In genomic region chr10:47049906-47050305, GRCh38 we compare ENCODE assay signal across 19 cellular contexts.
A peak's percentile ranks its signal among the peaks of the same experiment; 100 is the strongest.
DNase-seq lines count a peak whose midpoint lies in the region; ATAC-seq and TF ChIP-seq lines count a peak whose summit lies in the region.
"Had no signal": no experiment of that assay in that cellular context is flagged by ENCODE, and none has a peak within 500 bp of the region (broad histone marks: within the 10 kb centered on the region; RNA-seq: fewer than 3 reads in every experiment).

No MANE protein-coding gene starts in this region.

- no peak for ATAC-seq in HG03159 (IDR thresholded peaks at IDR 0.05; ENCODE audit: unreplicated experiment)
- ATAC-seq in PC-3: no peak

- no peak overlapping the region for H3K9ac ChIP-seq in PC-3 (ENCODE audit: low read length)
- H3K9ac ChIP-seq: GM23248 had no signal

- no peak overlapping the region for H3K4me3 Mint-ChIP-seq in activated T-cell treated with anti-CD3 and anti-CD28 coated beads, Interleukin-2, amount 50 U/mL, for 24 hours
- no peak overlapping the region for H3K4me3 Mint-ChIP-seq in progenitor cell of endocrine pancreas (ENCODE audit: low read depth)
- H3K4me3 Mint-ChIP-seq: B cell had no signal

- H3K4me3 ChIP-seq in coronary artery: no peak overlapping the region
- H3K4me3 ChIP-seq in tibial nerve: no peak overlapping the region
- H3K4me3 ChIP-seq in PC-3 (ENCODE audit: low read length): no peak overlapping the region
- H3K4me3 ChIP-seq: GM23248 had no signal

- no peak overlapping the region for H3K4me2 ChIP-seq in PC-3 (ENCODE audit: low read length)

- H3K27me3 ChIP-seq in tibial nerve: no peaks in the 10 kb centered on the region
- no peaks in the 10 kb centered on the region for H3K27me3 ChIP-seq in PC-3 (ENCODE audit: low read length)

- H3K4me1 ChIP-seq in tibial nerve (peaks cover 0 to 20% (median 0%) of the 10 kb centered on the region in 4 donors), PC-3 (ENCODE audit: insufficient read depth, low read length) (no peaks in the 10 kb centered on the region)

- no peak overlapping the region for H2AFZ ChIP-seq in PC-3 (ENCODE audit: low read length)
- H2AFZ ChIP-seq: GM23248 had no signal

- peak; percentile 15 for DNase-seq in activated T-cell treated with anti-CD3 and anti-CD28 coated beads, Interleukin-2, amount 50 U/mL, for 24 hours
- DNase-seq in activated T-cell treated with anti-CD3 and anti-CD28 coated beads for 4 hours (no peak), coronary artery (ENCODE audit: low spot score) (peak; percentile 57), progenitor cell of endocrine pancreas (ENCODE audit: low spot score, unreplicated experiment) (peak; percentile 6), tibial nerve (ENCODE audit: low spot score in 2 of 2) (no peak), PC-3 (no peak), KBM-7 (no peak)
- DNase-seq: 8988T, COR-L47, DMS 273 treated with DMSO at 0.1 percent for 48 hours, GM23248, HCEC 1CT, NCI-H1105 treated with DMSO at 0.1 percent for 48 hours, NCI-H1694, NCI-H2081 treated with DMSO at 0.1 percent for 48 hours, NCI-H446 treated with DMSO at 0.1 percent for 48 hours, SHP77 had no signal

- WGBS in tibial nerve, 2 donors: 56 to 69% methylated on average over 6 of the region's 6 CpGs

- H3K79me2 ChIP-seq in PC-3 (ENCODE audit: low read length): no peaks in the 10 kb centered on the region

- H3K9me2 ChIP-seq in PC-3 (replicated peaks; ENCODE audit: low read length): no peaks in the 10 kb centered on the region

- POLR2A ChIA-PET in PC-3 (lab: Charles Lee; ENCODE audit: unreplicated experiment): no interaction called here

- TF ChIP-seq EP300 in tibial nerve (IDR thresholded peaks at IDR 0.05): no peak

- H3K9me3 Mint-ChIP-seq in activated T-cell treated with anti-CD3 and anti-CD28 coated beads, Interleukin-2, amount 50 U/mL, for 24 hours: no peaks in the 10 kb centered on the region
- no peaks in the 10 kb centered on the region for H3K9me3 Mint-ChIP-seq in progenitor cell of endocrine pancreas (ENCODE audit: low read depth)

- H3K9me3 ChIP-seq in tibial nerve (no peaks in the 10 kb centered on the region), PC-3 (ENCODE audit: low read length) (no peaks in the 10 kb centered on the region)

- no peak overlapping the region for H3K27ac Mint-ChIP-seq in activated T-cell treated with anti-CD3 and anti-CD28 coated beads, Interleukin-2, amount 50 U/mL, for 24 hours
- H3K27ac Mint-ChIP-seq in progenitor cell of endocrine pancreas: no peak overlapping the region
- H3K27ac Mint-ChIP-seq: B cell had no signal

- peaks cover 16% of the 10 kb centered on the region for H3K4me1 Mint-ChIP-seq in activated T-cell treated with anti-CD3 and anti-CD28 coated beads, Interleukin-2, amount 50 U/mL, for 24 hours (ENCODE audit: low read depth)
- no peaks in the 10 kb centered on the region for H3K4me1 Mint-ChIP-seq in progenitor cell of endocrine pancreas (ENCODE audit: low read depth)
- H3K4me1 Mint-ChIP-seq: B cell had no signal

- H3K27ac ChIP-seq in coronary artery: no peak overlapping the region
- peak overlapping the region in 3 of 4 donors; percentile 15 to 56 (median 39) for H3K27ac ChIP-seq in tibial nerve
- H3K27ac ChIP-seq in PC-3 (ENCODE audit: low read length): no peak overlapping the region
- H3K27ac ChIP-seq: GM23248 had no signal

- intact Hi-C loops in PC-3 (cut with micrococcal nuclease): no loop called here

- no TSS peak for BruUV-seq in PC-3 (replicated peaks; lab: Mats Ljungman, UMichigan)

- H3F3A ChIP-seq in PC-3 (ENCODE audit: low read length, unreplicated experiment): no peaks in the 10 kb centered on the region

- no peaks in the 10 kb centered on the region for H4K20me1 ChIP-seq in PC-3 (ENCODE audit: low read length)

- H3K36me3 ChIP-seq in tibial nerve (no peaks in the 10 kb centered on the region), PC-3 (ENCODE audit: low read depth, low read length) (no peaks in the 10 kb centered on the region)

- no peaks in the 10 kb centered on the region for H3K27me3 Mint-ChIP-seq in activated T-cell treated with anti-CD3 and anti-CD28 coated beads, Interleukin-2, amount 50 U/mL, for 24 hours
- H3K27me3 Mint-ChIP-seq in progenitor cell of endocrine pancreas: peaks cover 20% of the 10 kb centered on the region

- no peaks in the 10 kb centered on the region for H3K36me3 Mint-ChIP-seq in activated T-cell treated with anti-CD3 and anti-CD28 coated beads, Interleukin-2, amount 50 U/mL, for 24 hours (ENCODE audit: low read depth)
- no peaks in the 10 kb centered on the region for H3K36me3 Mint-ChIP-seq in progenitor cell of endocrine pancreas (ENCODE audit: insufficient read depth)

- TF ChIP-seq CTCF in coronary artery (IDR thresholded peaks at IDR 0.05) (no peak), progenitor cell of endocrine pancreas (IDR thresholded peaks at IDR 0.05; ENCODE audit: unreplicated experiment) (no peak), tibial nerve (IDR thresholded peaks at IDR 0.05) (no peak), PC-3 (conservative IDR thresholded peaks at IDR 0.05; ENCODE audit: low read depth, low read length) (no peak)

- in situ Hi-C loops in KBM-7 (cut with MboI; ENCODE audit: low pct_unique_long_range_greater_than_20kb, low sequenced_read_pairs): no loop called here

- TF ChIP-seq POLR2A in tibial nerve (IDR thresholded peaks at IDR 0.05): no peak

- CTCF ChIA-PET in PC-3 (lab: Charles Lee): no interaction called here

Comparison
In these comparisons a context has a peak if more than half of its experiments do, and no peak if none do; other contexts are left out.
1. DNase-seq: peak in activated T-cell treated with anti-CD3 and anti-CD28 coated beads, Interleukin-2, amount 50 U/mL, for 24 hours (single experiment), coronary artery (single experiment) and progenitor cell of endocrine pancreas (single experiment); none in activated T-cell treated with anti-CD3 and anti-CD28 coated beads for 4 hours (single experiment), tibial nerve (0 of 2), PC-3 (single experiment) and KBM-7 (single experiment).
2. H3K27ac ChIP-seq: peak in tibial nerve (3 of 4); none in coronary artery (0 of 2) and PC-3 (single experiment).